ENCODE assay signal across 8 cellular contexts in genomic region chr2:8312861-8313768, GRCh38.
DNase-seq lines count a peak whose midpoint lies in the region; ATAC-seq and TF ChIP-seq lines count a peak whose summit lies in the region.

No MANE protein-coding gene starts in this region.

- no peak overlapping the region for H2AK5ac ChIP-seq in H9 (ENCODE audit: insufficient read length, low read length)

- peaks cover 2 to 3% of the 10 kb centered on the region in 2 experiments; a peak in 2 of 5 replicates for H3K9me3 Mint-ChIP-seq in H9
- H3K9me3 Mint-ChIP-seq in activated T-helper 1 cell treated with anti-CD3 and anti-CD28 coated beads, Interleukin-12 subunit alpha, Interleukin-12 subunit beta, Interleukin-2, Interleukin-4 antibody, amounts not matched to agents 30 ng/mL and 10 ng/mL and 1 ng/mL, durations not matched to agents 14 hours and 24 hours and 36 hours, result no peaks in the 10 kb centered on the region
- H3K9me3 Mint-ChIP-seq in stimulated activated naive B cell treated with anti-CD40 and anti-IgM and Interleukin-4, amounts not matched to agents 10 μg/mL and 1 μg/mL and 100 μg/mL, for 72 hours, result peaks cover 0 to 2% of the 10 kb centered on the region in 2 donors

- H3K9ac ChIP-seq in H9 (ENCODE audit: extremely low read depth, insufficient read length, low read length), result no peak overlapping the region
- H3K9ac ChIP-seq in MM.1S (ENCODE audit: low read length), result no peak overlapping the region

- H2BK20ac ChIP-seq in H9 (ENCODE audit: low read depth, low read length, poor library complexity, severe bottlenecking), result no peak overlapping the region

- H4K20me1 ChIP-seq in H9 (ENCODE audit: control insufficient read depth, insufficient read depth, insufficient read length) (no peaks in the 10 kb centered on the region), MM.1S (ENCODE audit: insufficient read depth, low read length) (no peaks in the 10 kb centered on the region)

- no peak overlapping the region for H2BK15ac ChIP-seq in H9 (ENCODE audit: low read depth, low read length)

- H3K79me1 ChIP-seq in H9 (ENCODE audit: insufficient read depth, low read depth, low read length, poor library complexity, severe bottlenecking), result no peaks in the 10 kb centered on the region

- H3K79me2 ChIP-seq in H9 (ENCODE audit: insufficient read depth, low read length), result no peaks in the 10 kb centered on the region
- H3K79me2 ChIP-seq in MM.1S (ENCODE audit: low read length), result no peaks in the 10 kb centered on the region

- no peak overlapping the region; the same call in 1 of the 2 replicates for H3K14ac ChIP-seq in H9 (ENCODE audit: insufficient read depth, low read length)

- WGBS in H9 (ENCODE audit: extremely low coverage, insufficient read length, low lambda C conversion rate), result no CpG with 5 or more reads among the region's 8 CpGs
- 85% methylated on average over 8 of the region's 8 CpGs for WGBS in esophagus muscularis mucosa

- H2BK12ac ChIP-seq in H9 (ENCODE audit: insufficient read length, low read depth, low read length), result no peak overlapping the region

- H3K23ac ChIP-seq in H9 (ENCODE audit: insufficient read length, low read depth, low read length), result no peak overlapping the region

- H3K27ac Mint-ChIP-seq in H9, result 0 out of 7 replicates have a peak overlapping the region, but pooled peaks of 1 of the 3 experiments have one; percentile 20
- H3K27ac Mint-ChIP-seq in activated T-helper 1 cell treated with anti-CD3 and anti-CD28 coated beads, Interleukin-12 subunit alpha, Interleukin-12 subunit beta, Interleukin-2, Interleukin-4 antibody, amounts not matched to agents 30 ng/mL and 10 ng/mL and 1 ng/mL, durations not matched to agents 14 hours and 24 hours and 36 hours, result peak overlapping the region; percentile 24
- peak overlapping the region; percentile 79 for H3K27ac Mint-ChIP-seq in stimulated activated naive B cell treated with anti-CD40 and anti-IgM and Interleukin-4, amounts not matched to agents 10 μg/mL and 1 μg/mL and 100 μg/mL, for 72 hours

- no peak overlapping the region for H2BK120ac ChIP-seq in H9 (ENCODE audit: low read depth, low read length, poor library complexity, severe bottlenecking)

- no peak overlapping the region for H3K4me3 Mint-ChIP-seq in H9
- H3K4me3 Mint-ChIP-seq in activated T-helper 1 cell treated with anti-CD3 and anti-CD28 coated beads, Interleukin-12 subunit alpha, Interleukin-12 subunit beta, Interleukin-2, Interleukin-4 antibody, amounts not matched to agents 30 ng/mL and 10 ng/mL and 1 ng/mL, durations not matched to agents 14 hours and 24 hours and 36 hours, result peak overlapping the region; percentile 25
- H3K4me3 Mint-ChIP-seq in stimulated activated naive B cell treated with anti-CD40 and anti-IgM and Interleukin-4, amounts not matched to agents 10 μg/mL and 1 μg/mL and 100 μg/mL, for 72 hours, result peak overlapping the region in 1 of 2 donors; percentile 48

- H3K56ac ChIP-seq in H9 (ENCODE audit: insufficient read length, low read depth, low read length), result no peak overlapping the region

- no peak overlapping the region for H4K5ac ChIP-seq in H9 (ENCODE audit: insufficient read length, low read depth, low read length)

- no peak overlapping the region for H3K4me3 ChIP-seq in MM.1S (ENCODE audit: low read length)
- no peak overlapping the region for H3K4me3 ChIP-seq in esophagus muscularis mucosa

- no peak overlapping the region for H4K8ac ChIP-seq in H9 (replicated peaks; ENCODE audit: insufficient read length, low read depth, low read length)

- no peaks in the 10 kb centered on the region for H3K23me2 ChIP-seq in H9 (ENCODE audit: insufficient read length, low read depth, low read length, poor library complexity, severe bottlenecking)

- H3K4me2 ChIP-seq in H9 (ENCODE audit: insufficient read depth, insufficient read length, low read length) (no peak overlapping the region), MM.1S (ENCODE audit: low read depth, low read length) (no peak overlapping the region)

- no peak overlapping the region for H2AFZ ChIP-seq in H9 (ENCODE audit: low read length)
- no peak overlapping the region for H2AFZ ChIP-seq in MM.1S (ENCODE audit: low read length)

- DNase-seq in H9 (peak; percentile 24), MM.1S (peak; percentile 44), esophagus muscularis mucosa (ENCODE audit: extremely low spot score) (no peak), left ventricle myocardium superior (no peak)
- DNase-seq in activated T-helper 1 cell treated with anti-CD3 and anti-CD28 coated beads, Interleukin-12 subunit alpha, Interleukin-12 subunit beta, Interleukin-2, Interleukin-4 antibody, amounts not matched to agents 30 ng/mL and 10 ng/mL and 1 ng/mL, durations not matched to agents 14 hours and 24 hours and 36 hours (ENCODE audit: low spot score), result no peak
- DNase-seq in stimulated activated naive B cell treated with anti-CD40 and anti-IgM and Interleukin-4, amounts not matched to agents 10 μg/mL and 1 μg/mL and 100 μg/mL, for 72 hours, result peak; percentile 41
- no peak for DNase-seq in activated CD4-positive, alpha-beta T cell treated with anti-CD3 and anti-CD28 coated beads, Interleukin-2, amount 50 U/mL, for 48 hours

- H4K91ac ChIP-seq in H9 (ENCODE audit: insufficient read length, low read depth, low read length), result no peak overlapping the region

- H3K4me1 ChIP-seq in H9 (ENCODE audit: insufficient read depth, low read length) (0 out of 2 replicates have a peak, but pooled peaks cover 2% of the 10 kb centered on the region), MM.1S (ENCODE audit: low read length) (0 out of 2 replicates have a peak, but pooled peaks cover 8% of the 10 kb centered on the region), esophagus muscularis mucosa (peaks cover 0 to 9% (median 3%) of the 10 kb centered on the region in 4 donors)

- no peak for TF ChIP-seq POLR2A in esophagus muscularis mucosa (IDR thresholded peaks at IDR 0.05; ENCODE audit: low read depth)

- no peaks in the 10 kb centered on the region for H3K27me3 ChIP-seq in H9 (ENCODE audit: insufficient read depth, low read length)
- no peaks in the 10 kb centered on the region for H3K27me3 ChIP-seq in MM.1S (replicated peaks; ENCODE audit: insufficient read depth, low read length)
- H3K27me3 ChIP-seq in esophagus muscularis mucosa, result no peaks in the 10 kb centered on the region

- H3K27ac ChIP-seq in H9 (ENCODE audit: insufficient read length, low read depth, low read length) (no peak overlapping the region), MM.1S (ENCODE audit: low read length) (no peak overlapping the region), esophagus muscularis mucosa (replicated peaks in 1 of 4) (no peak overlapping the region)

- ATAC-seq in GM18508 (IDR thresholded peaks at IDR 0.05; ENCODE audit: insufficient read depth, unreplicated experiment), result peak; percentile 76
- ATAC-seq in stimulated activated naive B cell treated with anti-CD40 and anti-IgM and Interleukin-4, amounts not matched to agents 10 μg/mL and 1 μg/mL and 100 μg/mL, for 72 hours (replicated peaks), result peak; percentile 83 to 86
- ATAC-seq in left ventricle myocardium superior, result no peak

- no peak overlapping the region for H3K4ac ChIP-seq in H9 (ENCODE audit: low read depth, low read length)

- H3K36me3 Mint-ChIP-seq in H9 (ENCODE audit: insufficient read depth in 1 of 3, low read depth in 3 of 3), result peaks cover 0 to 2% (median 0%) of the 10 kb centered on the region in 3 experiments; a peak in 2 of 7 replicates
- H3K36me3 Mint-ChIP-seq in activated T-helper 1 cell treated with anti-CD3 and anti-CD28 coated beads, Interleukin-12 subunit alpha, Interleukin-12 subunit beta, Interleukin-2, Interleukin-4 antibody, amounts not matched to agents 30 ng/mL and 10 ng/mL and 1 ng/mL, durations not matched to agents 14 hours and 24 hours and 36 hours (ENCODE audit: low read depth), result peaks cover 5% of the 10 kb centered on the region
- peaks cover 0 to 7% of the 10 kb centered on the region in 2 donors for H3K36me3 Mint-ChIP-seq in stimulated activated naive B cell treated with anti-CD40 and anti-IgM and Interleukin-4, amounts not matched to agents 10 μg/mL and 1 μg/mL and 100 μg/mL, for 72 hours

- H3K36me3 ChIP-seq in MM.1S (replicated peaks; ENCODE audit: insufficient read depth, low read length) (no peaks in the 10 kb centered on the region), esophagus muscularis mucosa (no peaks in the 10 kb centered on the region)

- H3K9me2 ChIP-seq in MM.1S (replicated peaks; ENCODE audit: insufficient read depth, low read length), result no peaks in the 10 kb centered on the region

- no peak overlapping the region for H2BK5ac ChIP-seq in H9 (ENCODE audit: insufficient read length, low read length)

- TF ChIP-seq EP300 in esophagus muscularis mucosa (IDR thresholded peaks at IDR 0.05), result no peak

- intact Hi-C loops in activated T-helper 1 cell treated with anti-CD3 and anti-CD28 coated beads, Interleukin-12 subunit alpha, Interleukin-12 subunit beta, Interleukin-2, Interleukin-4 antibody, amounts not matched to agents 30 ng/mL and 10 ng/mL and 1 ng/mL, durations not matched to agents 14 hours and 24 hours and 36 hours (cut with micrococcal nuclease), result no loop called here
- intact Hi-C loops in esophagus muscularis mucosa (cut with DNase I) (no loop called here), left ventricle myocardium superior (cut with micrococcal nuclease) (no loop called here)

- TF ChIP-seq CTCF in H9 (conservative IDR thresholded peaks at IDR 0.05), result no peak
- TF ChIP-seq CTCF in MM.1S (IDR thresholded peaks at IDR 0.05; ENCODE audit: low read length), result no peak
- TF ChIP-seq CTCF in esophagus muscularis mucosa (IDR thresholded peaks at IDR 0.05), result no peak

- H3K9me3 ChIP-seq in H9 (ENCODE audit: control insufficient read depth, low read depth, low read length), result no peaks in the 10 kb centered on the region
- no peaks in the 10 kb centered on the region for H3K9me3 ChIP-seq in MM.1S (replicated peaks; ENCODE audit: insufficient read depth, low read length)
- no peaks in the 10 kb centered on the region for H3K9me3 ChIP-seq in esophagus muscularis mucosa

- H3T11ph ChIP-seq in H9 (ENCODE audit: low read length), result no peak overlapping the region

- no peak overlapping the region for H3K18ac ChIP-seq in H9 (ENCODE audit: insufficient read length, low read depth, low read length)

- no peaks in the 10 kb centered on the region for H3F3A ChIP-seq in MM.1S (ENCODE audit: insufficient read depth, low read length)

- peaks cover 21 to 36% of the 10 kb centered on the region in 2 experiments for H3K4me1 Mint-ChIP-seq in H9
- H3K4me1 Mint-ChIP-seq in activated T-helper 1 cell treated with anti-CD3 and anti-CD28 coated beads, Interleukin-12 subunit alpha, Interleukin-12 subunit beta, Interleukin-2, Interleukin-4 antibody, amounts not matched to agents 30 ng/mL and 10 ng/mL and 1 ng/mL, durations not matched to agents 14 hours and 24 hours and 36 hours (ENCODE audit: low read depth), result peaks cover 61% of the 10 kb centered on the region
- H3K4me1 Mint-ChIP-seq in stimulated activated naive B cell treated with anti-CD40 and anti-IgM and Interleukin-4, amounts not matched to agents 10 μg/mL and 1 μg/mL and 100 μg/mL, for 72 hours, result peaks cover 37 to 58% of the 10 kb centered on the region in 2 donors

- H3K27me3 Mint-ChIP-seq in H9 (ENCODE audit: low read depth), result peaks cover 6% of the 10 kb centered on the region
- H3K27me3 Mint-ChIP-seq in activated T-helper 1 cell treated with anti-CD3 and anti-CD28 coated beads, Interleukin-12 subunit alpha, Interleukin-12 subunit beta, Interleukin-2, Interleukin-4 antibody, amounts not matched to agents 30 ng/mL and 10 ng/mL and 1 ng/mL, durations not matched to agents 14 hours and 24 hours and 36 hours (ENCODE audit: insufficient read depth), result peaks cover 11% of the 10 kb centered on the region
- H3K27me3 Mint-ChIP-seq in stimulated activated naive B cell treated with anti-CD40 and anti-IgM and Interleukin-4, amounts not matched to agents 10 μg/mL and 1 μg/mL and 100 μg/mL, for 72 hours, result peaks cover 87 to 91% of the 10 kb centered on the region in 2 donors

Comparison
In these comparisons a context has a peak if more than half of its experiments do, and no peak if none do; other contexts are left out.
1. DNase-seq: peak in H9 (single experiment), MM.1S (single experiment) and stimulated activated naive B cell treated with anti-CD40 and anti-IgM and Interleukin-4, amounts not matched to agents 10 μg/mL and 1 μg/mL and 100 μg/mL, for 72 hours (single experiment); none in activated T-helper 1 cell treated with anti-CD3 and anti-CD28 coated beads, Interleukin-12 subunit alpha, Interleukin-12 subunit beta, Interleukin-2, Interleukin-4 antibody, amounts not matched to agents 30 ng/mL and 10 ng/mL and 1 ng/mL, durations not matched to agents 14 hours and 24 hours and 36 hours (single experiment), esophagus muscularis mucosa (single experiment), activated CD4-positive, alpha-beta T cell treated with anti-CD3 and anti-CD28 coated beads, Interleukin-2, amount 50 U/mL, for 48 hours (0 of 2) and left ventricle myocardium superior (single experiment).